Comparison of ENCODE assay signal across 8 cellular contexts in genomic region chr19:19661675-19662251, GRCh38. TPM values are rescaled to one million over a fixed set of nuclear protein-coding genes. Genes with fewer than 3 reads are reported as not detected.
A peak's percentile ranks its signal among the peaks of the same experiment; 100 is the strongest.
DNase-seq lines count a peak whose midpoint lies in the region; ATAC-seq, FAIRE-seq and TF ChIP-seq lines count a peak whose summit lies in the region.

No MANE protein-coding gene starts in this region.

- peak overlapping the region; percentile 93 to 98 for H3K4me3 Mint-ChIP-seq in activated T-cell treated with anti-CD3 and anti-CD28 coated beads, Interleukin-2, amount 50 U/mL, for 72 hours
- peak overlapping the region; percentile 87 for H3K4me3 Mint-ChIP-seq in natural killer cell treated with Interleukin-12 subunit alpha and Interleukin-12 subunit beta and Interleukin-15 and Interleukin-18, amount 100 ng/mL, for 72 hours

- TF ChIP-seq POLR2A in GM12891 (IDR thresholded peaks at IDR 0.05; ENCODE audit: low read depth, low read length): no peak; the same call in 1 of the 2 replicates

- H3K9me2 ChIP-seq in Loucy (replicated peaks; ENCODE audit: low read depth, low read length): no peaks in the 10 kb centered on the region

- H3K79me2 ChIP-seq in Loucy (ENCODE audit: insufficient read depth, low read length): peaks cover 35% of the 10 kb centered on the region

- H3K36me3 ChIP-seq in Loucy (ENCODE audit: insufficient read depth, low read length): peaks cover 24% of the 10 kb centered on the region; the same call in 1 of the 2 replicates

- H3K4me3 ChIP-seq in Loucy (ENCODE audit: low read length, poor library complexity, severe bottlenecking): peak overlapping the region; percentile 100

- H3K36me3 Mint-ChIP-seq in activated T-cell treated with anti-CD3 and anti-CD28 coated beads, Interleukin-2, amount 50 U/mL, for 72 hours (ENCODE audit: insufficient read depth in 2 of 2): peaks cover 18 to 22% of the 10 kb centered on the region in 2 donors
- H3K36me3 Mint-ChIP-seq in natural killer cell treated with Interleukin-12 subunit alpha and Interleukin-12 subunit beta and Interleukin-15 and Interleukin-18, amount 100 ng/mL, for 72 hours: peaks cover 5% of the 10 kb centered on the region

- no peaks in the 10 kb centered on the region for H3K27me3 ChIP-seq in Loucy (ENCODE audit: insufficient read depth, low read length, poor library complexity, severe bottlenecking)

- DNase-seq in GM12891 (ENCODE audit: insufficient read length, low spot score) (peak; percentile 66), T-helper 9 cell (no peak), activated gamma-delta T cell treated with Interleukin-2 at 50 U/mL for 16 hours (no peak), NCI-H1105 treated with DMSO at 0.1 percent for 48 hours (lab: John Stamatoyannopoulos, UW) (no peak)
- DNase-seq in activated T-cell treated with anti-CD3 and anti-CD28 coated beads, Interleukin-2, amount 50 U/mL, for 72 hours: peak; percentile 39 to 56
- no peak for DNase-seq in natural killer cell treated with Interleukin-12 subunit alpha and Interleukin-12 subunit beta and Interleukin-15 and Interleukin-18, amount 100 ng/mL, for 72 hours (ENCODE audit: low spot score)

- H3K4me1 ChIP-seq in Loucy (ENCODE audit: insufficient read depth, low read length, poor library complexity, severe bottlenecking): peaks cover 19% of the 10 kb centered on the region

- H3K9me3 Mint-ChIP-seq in activated T-cell treated with anti-CD3 and anti-CD28 coated beads, Interleukin-2, amount 50 U/mL, for 72 hours: no peaks in the 10 kb centered on the region
- H3K9me3 Mint-ChIP-seq in natural killer cell treated with Interleukin-12 subunit alpha and Interleukin-12 subunit beta and Interleukin-15 and Interleukin-18, amount 100 ng/mL, for 72 hours: no peaks in the 10 kb centered on the region

- H3K9ac ChIP-seq in Loucy (ENCODE audit: low read depth, low read length, poor library complexity, severe bottlenecking): peak overlapping the region; percentile 91

- peaks cover 23% of the 10 kb centered on the region for H4K20me1 ChIP-seq in Loucy (ENCODE audit: insufficient read depth, low read length, poor library complexity, severe bottlenecking)

- H3K27me3 Mint-ChIP-seq in activated T-cell treated with anti-CD3 and anti-CD28 coated beads, Interleukin-2, amount 50 U/mL, for 72 hours (ENCODE audit: low read depth): no peaks in the 10 kb centered on the region
- H3K27me3 Mint-ChIP-seq in natural killer cell treated with Interleukin-12 subunit alpha and Interleukin-12 subunit beta and Interleukin-15 and Interleukin-18, amount 100 ng/mL, for 72 hours: no peaks in the 10 kb centered on the region

- H3K4me1 Mint-ChIP-seq in activated T-cell treated with anti-CD3 and anti-CD28 coated beads, Interleukin-2, amount 50 U/mL, for 72 hours (ENCODE audit: low read depth): peaks cover 26% of the 10 kb centered on the region
- H3K4me1 Mint-ChIP-seq in natural killer cell treated with Interleukin-12 subunit alpha and Interleukin-12 subunit beta and Interleukin-15 and Interleukin-18, amount 100 ng/mL, for 72 hours (ENCODE audit: low read depth in 2 of 2): peaks cover 19 to 21% of the 10 kb centered on the region in 2 donors

- peak overlapping the region; percentile 66 for H3K27ac Mint-ChIP-seq in activated T-cell treated with anti-CD3 and anti-CD28 coated beads, Interleukin-2, amount 50 U/mL, for 72 hours
- H3K27ac Mint-ChIP-seq in natural killer cell treated with Interleukin-12 subunit alpha and Interleukin-12 subunit beta and Interleukin-15 and Interleukin-18, amount 100 ng/mL, for 72 hours: peak overlapping the region; percentile 86 to 89

- FAIRE-seq in GM12891 (lab: Jason Lieb, UNC): peak; percentile 95

- peak; percentile 46 for ATAC-seq in GM21529 (IDR thresholded peaks at IDR 0.05; ENCODE audit: unreplicated experiment)
- ATAC-seq in activated T-cell treated with anti-CD3 and anti-CD28 coated beads, Interleukin-2, amount 50 U/mL, for 72 hours (replicated peaks in 1 of 2): peak in 1 of 2 donors; percentile 35
- ATAC-seq in natural killer cell treated with Interleukin-12 subunit alpha and Interleukin-12 subunit beta and Interleukin-15 and Interleukin-18, amount 100 ng/mL, for 72 hours: peak in 1 of 2 donors; percentile 15

- H3K9me3 ChIP-seq in Loucy (ENCODE audit: insufficient read depth, low read depth, low read length): no peaks in the 10 kb centered on the region

- no peak for TF ChIP-seq CTCF in Loucy (conservative IDR thresholded peaks at IDR 0.05; ENCODE audit: low read length)

- H2AFZ ChIP-seq in Loucy (ENCODE audit: low read length): no peak overlapping the region

- H3F3A ChIP-seq in Loucy (ENCODE audit: low read depth): no peaks in the 10 kb centered on the region

- H3K4me2 ChIP-seq in Loucy (ENCODE audit: low read depth, low read length, poor library complexity, severe bottlenecking): peak overlapping the region; percentile 99

TF ChIP-seq in GM12891, 5 proteins besides CTCF, POLR2A, EP300 and RAD21:
- no peak for TF ChIP-seq PAX5 (IDR thresholded peaks at IDR 0.05; ENCODE audit: insufficient read depth, low read length, severe bottlenecking)
- TF ChIP-seq POU2F2 (IDR thresholded peaks at IDR 0.05; ENCODE audit: low read depth, low read length): no peak
- peak; percentile 39; the same call in 1 of the 2 replicates for TF ChIP-seq TAF1 (IDR thresholded peaks at IDR 0.05; ENCODE audit: low read depth, low read length)
- peak; percentile 71 for TF ChIP-seq POLR2AphosphoS5 (IDR thresholded peaks at IDR 0.05; ENCODE audit: low read depth, low read length)
- peak; percentile 89 for TF ChIP-seq SPI1 (IDR thresholded peaks at IDR 0.05; ENCODE audit: low read depth, low read length)

RNA-seq across cellular contexts. Expression of gene ATP13A1, which starts 1.7 kb away (rescaled TPM):
- polyA plus RNA-seq in GM12891 (2012; ENCODE audit: low read depth, missing spikeins): 35.8 TPM
- total RNA-seq in activated T-cell treated with anti-CD3 and anti-CD28 coated beads, Interleukin-2, amount 50 U/mL, for 72 hours: 10 to 100 TPM; 48.8 to 65.4 TPM
- total RNA-seq in natural killer cell treated with Interleukin-12 subunit alpha and Interleukin-12 subunit beta and Interleukin-15 and Interleukin-18, amount 100 ng/mL, for 72 hours: 100 to 1,000 TPM in 1 of 2 donors, 10 to 100 TPM in 1; 61.9 to 122 TPM

RNA-seq across cellular contexts. Expression of gene ZNF101, which starts 6.9 kb away (rescaled TPM):
- polyA plus RNA-seq in GM12891 (2012; ENCODE audit: low read depth, missing spikeins): 8.1 TPM
- total RNA-seq in activated T-cell treated with anti-CD3 and anti-CD28 coated beads, Interleukin-2, amount 50 U/mL, for 72 hours: 10 to 100 TPM; 67.1 to 77.2 TPM
- total RNA-seq in natural killer cell treated with Interleukin-12 subunit alpha and Interleukin-12 subunit beta and Interleukin-15 and Interleukin-18, amount 100 ng/mL, for 72 hours: 10 to 100 TPM; 45.3 to 53.1 TPM

RNA-seq across cellular contexts. Expression of gene GMIP, which starts 18.3 kb away (rescaled TPM):
- polyA plus RNA-seq in GM12891 (2012; ENCODE audit: low read depth, missing spikeins): 37.7 TPM
- 10 to 100 TPM; 96.4 to 99.8 TPM for total RNA-seq in activated T-cell treated with anti-CD3 and anti-CD28 coated beads, Interleukin-2, amount 50 U/mL, for 72 hours
- total RNA-seq in natural killer cell treated with Interleukin-12 subunit alpha and Interleukin-12 subunit beta and Interleukin-15 and Interleukin-18, amount 100 ng/mL, for 72 hours: 100 to 1,000 TPM in 1 of 2 donors, 10 to 100 TPM in 1; 87.2 to 112 TPM

RNA-seq across cellular contexts. Expression of gene LPAR2, which starts 33.7 kb away (rescaled TPM):
- polyA plus RNA-seq in GM12891 (2012; ENCODE audit: low read depth, missing spikeins): 12.5 TPM
- 10 to 100 TPM; 72.8 to 82.2 TPM for total RNA-seq in activated T-cell treated with anti-CD3 and anti-CD28 coated beads, Interleukin-2, amount 50 U/mL, for 72 hours
- 10 to 100 TPM; 33.7 to 35.0 TPM for total RNA-seq in natural killer cell treated with Interleukin-12 subunit alpha and Interleukin-12 subunit beta and Interleukin-15 and Interleukin-18, amount 100 ng/mL, for 72 hours

RNA-seq across cellular contexts. Expression of gene PBX4, which starts 43.3 kb away (rescaled TPM):
- 1.4 TPM for polyA plus RNA-seq in GM12891 (2012; ENCODE audit: low read depth, missing spikeins)
- 10 to 100 TPM; 28.3 to 56.8 TPM for total RNA-seq in activated T-cell treated with anti-CD3 and anti-CD28 coated beads, Interleukin-2, amount 50 U/mL, for 72 hours
- 10 to 100 TPM; 26.3 to 80.1 TPM for total RNA-seq in natural killer cell treated with Interleukin-12 subunit alpha and Interleukin-12 subunit beta and Interleukin-15 and Interleukin-18, amount 100 ng/mL, for 72 hours

Comparison
In these comparisons a context has a peak if more than half of its experiments do, and no peak if none do; other contexts are left out.
1. DNase-seq: peak in GM12891 (single experiment) and activated T-cell treated with anti-CD3 and anti-CD28 coated beads, Interleukin-2, amount 50 U/mL, for 72 hours (2 of 2); none in natural killer cell treated with Interleukin-12 subunit alpha and Interleukin-12 subunit beta and Interleukin-15 and Interleukin-18, amount 100 ng/mL, for 72 hours (single experiment), T-helper 9 cell (single experiment), activated gamma-delta T cell treated with Interleukin-2 at 50 U/mL for 16 hours (single experiment) and NCI-H1105 treated with DMSO at 0.1 percent for 48 hours (single experiment).